16 cellular contexts compared by ENCODE assay signal in genomic region chr1:1292442-1292779, GRCh38. TPM values are rescaled to one million over a fixed set of nuclear protein-coding genes. Genes with fewer than 3 reads are reported as not detected.
"Had no signal": no experiment of that assay in that cellular context is flagged by ENCODE, and none has a peak within 500 bp of the region (broad histone marks: within the 10 kb centered on the region; RNA-seq: fewer than 3 reads in every experiment).

No MANE protein-coding gene starts in this region.

- H3K27me3 Mint-ChIP-seq: effector memory CD8-positive, alpha-beta T cell; natural killer cell treated with Interleukin-12 subunit alpha and Interleukin-12 subunit beta and Interleukin-15 and Interleukin-18, amount 100 ng/mL, for 72 hours; stimulated activated naive CD8-positive, alpha-beta T cell treated with anti-CD3 and anti-CD28 coated beads, Interleukin-15, Interleukin-2, amounts not matched to agents 100 ng/mL and 50 ng/mL, for 24 hours had no signal

- H3K27me3 ChIP-seq: uterus had no signal

- DNase-seq: esophagus squamous epithelium had no signal

- H3K36me3 ChIP-seq: uterus had no signal

- H3K9me3 ChIP-seq: esophagus squamous epithelium, gastroesophageal sphincter, left lung, lower lobe of right lung, tibial artery, upper lobe of left lung, uterus had no signal

- H3K4me3 Mint-ChIP-seq: dendritic cell treated with granulocyte-macrophage colony-stimulating factor and Interleukin-4, amounts not matched to agents 40 ng/mL and 50 ng/mL, for 4 days; effector memory CD8-positive, alpha-beta T cell; immature natural killer cell; memory B cell; mesothelial cell of epicardium; natural killer cell treated with Interleukin-12 subunit alpha and Interleukin-12 subunit beta and Interleukin-15 and Interleukin-18, amount 100 ng/mL, for 72 hours; stimulated activated effector memory CD8-positive, alpha-beta T cell treated with anti-CD3 and anti-CD28 coated beads, Interleukin-12 subunit alpha, Interleukin-12 subunit beta, amount 100 ng/mL, for 72 hours; stimulated activated naive CD8-positive, alpha-beta T cell treated with anti-CD3 and anti-CD28 coated beads, Interleukin-15, Interleukin-2, amounts not matched to agents 100 ng/mL and 50 ng/mL, for 24 hours had no signal

- H3K27ac Mint-ChIP-seq: dendritic cell treated with granulocyte-macrophage colony-stimulating factor and Interleukin-4, amounts not matched to agents 40 ng/mL and 50 ng/mL, for 4 days; immature natural killer cell; mesothelial cell of epicardium; natural killer cell treated with Interleukin-12 subunit alpha and Interleukin-12 subunit beta and Interleukin-15 and Interleukin-18, amount 100 ng/mL, for 72 hours; stimulated activated effector memory CD8-positive, alpha-beta T cell treated with anti-CD3 and anti-CD28 coated beads, Interleukin-12 subunit alpha, Interleukin-12 subunit beta, amount 100 ng/mL, for 72 hours; stimulated activated naive CD8-positive, alpha-beta T cell treated with anti-CD3 and anti-CD28 coated beads, Interleukin-15, Interleukin-2, amounts not matched to agents 100 ng/mL and 50 ng/mL, for 24 hours had no signal

- H3K4me1 Mint-ChIP-seq: immature natural killer cell had no signal

- H3K36me3 Mint-ChIP-seq: immature natural killer cell; mesothelial cell of epicardium; natural killer cell treated with Interleukin-12 subunit alpha and Interleukin-12 subunit beta and Interleukin-15 and Interleukin-18, amount 100 ng/mL, for 72 hours had no signal

- H3K9me3 Mint-ChIP-seq: effector memory CD8-positive, alpha-beta T cell; immature natural killer cell; memory B cell; mesothelial cell of epicardium; natural killer cell treated with Interleukin-12 subunit alpha and Interleukin-12 subunit beta and Interleukin-15 and Interleukin-18, amount 100 ng/mL, for 72 hours; stimulated activated effector memory CD8-positive, alpha-beta T cell treated with anti-CD3 and anti-CD28 coated beads, Interleukin-12 subunit alpha, Interleukin-12 subunit beta, amount 100 ng/mL, for 72 hours; stimulated activated naive CD8-positive, alpha-beta T cell treated with anti-CD3 and anti-CD28 coated beads, Interleukin-15, Interleukin-2, amounts not matched to agents 100 ng/mL and 50 ng/mL, for 24 hours had no signal

- H3K4me1 ChIP-seq: left lung, lower lobe of right lung had no signal

- H3K4me3 ChIP-seq: esophagus squamous epithelium, gastroesophageal sphincter, left lung, lower lobe of right lung, smooth muscle cell, tibial artery, upper lobe of left lung, uterus had no signal

RNA-seq across cellular contexts. Expression of gene SCNN1D, which starts 12.2 kb away (rescaled TPM):
- polyA plus RNA-seq: immature natural killer cell had no signal
